In the genomic region with DNA sequence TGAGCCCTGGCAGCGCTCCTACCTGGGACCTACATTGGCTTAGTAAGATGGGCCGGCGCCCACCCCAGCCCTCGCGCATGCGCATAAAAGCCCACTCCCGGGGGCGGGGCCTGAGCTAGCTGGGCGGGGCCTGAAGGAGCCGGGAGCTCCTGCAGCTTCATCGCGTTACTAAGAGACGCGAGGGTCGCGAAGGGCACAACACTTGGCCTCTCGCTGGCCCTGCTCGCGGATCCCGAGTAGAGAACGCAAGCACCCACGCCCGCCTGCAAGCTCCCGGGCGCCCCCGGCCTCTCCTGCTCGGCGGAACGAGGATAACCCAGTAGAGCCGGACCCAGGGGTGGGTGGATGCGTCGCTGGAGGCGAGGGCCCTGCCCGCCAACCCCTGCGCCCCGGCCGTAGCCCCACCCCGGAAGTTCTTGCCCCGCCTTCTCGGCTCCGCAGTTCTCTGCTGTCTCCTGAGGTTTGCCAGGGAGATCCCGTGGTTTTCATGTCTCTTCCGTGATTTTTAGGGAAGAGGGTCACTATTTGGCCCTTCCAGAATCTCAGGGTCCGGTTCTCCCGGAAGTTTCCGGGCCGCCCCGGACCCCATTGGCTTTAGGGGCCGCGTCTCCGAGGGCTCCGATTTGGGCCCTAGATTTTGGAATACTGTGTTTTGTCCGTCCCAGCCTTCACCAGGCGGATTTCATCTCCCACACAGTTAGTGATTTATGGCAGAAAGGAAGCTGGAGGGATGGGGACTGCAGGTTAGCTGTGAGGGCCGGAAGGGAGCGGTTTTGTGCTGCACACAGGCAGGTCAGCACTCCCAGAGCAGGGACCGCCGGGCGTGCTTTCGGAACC, we compare ENCODE assay signal across 8 cellular contexts. TPM values are rescaled to one million over a fixed set of nuclear protein-coding genes. Genes with fewer than 3 reads are reported as not detected.
A peak's percentile ranks its signal among the peaks of the same experiment; 100 is the strongest.
DNase-seq lines count a peak whose midpoint lies in the region; ATAC-seq and TF ChIP-seq lines count a peak whose summit lies in the region.

A gene with protein sequence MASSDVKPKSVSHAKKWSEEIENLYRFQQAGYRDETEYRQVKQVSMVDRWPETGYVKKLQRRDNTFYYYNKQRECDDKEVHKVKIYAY (plus strand): TSS at position 168 of the 837 bp plus-strand sequence. CDS start 7,081 bp downstream, outside the sequence.

- H3K9ac ChIP-seq in OCI-LY1 (ENCODE audit: low read length), result peak within 1 kb of the TSS; percentile 94

- TF ChIP-seq CTCF in OCI-LY1 (IDR thresholded peaks at IDR 0.05; ENCODE audit: low read length) (no peak), epithelial cell of esophagus (IDR thresholded peaks at IDR 0.05; ENCODE audit: insufficient read depth, low read depth, low read length, missing control alignments) (no peak)

- no peaks in the 10 kb centered on the region for H3K9me2 ChIP-seq in OCI-LY1 (ENCODE audit: low read depth, low read length)

- H2AFZ ChIP-seq in OCI-LY1 (ENCODE audit: low read length), result peak within 1 kb of the TSS; percentile 90; the same call in 1 of the 2 replicates

- peak; percentile 74 for ATAC-seq in GM21526 (IDR thresholded peaks at IDR 0.05; ENCODE audit: low FRiP score, unreplicated experiment)

- no peaks in the 10 kb centered on the region for H3K27me3 ChIP-seq in OCI-LY1 (ENCODE audit: insufficient read depth, low read length)
- H3K27me3 ChIP-seq in mononuclear cell (ENCODE audit: insufficient read depth, low read length), result no peaks in the 10 kb centered on the region

- peak within 1 kb of the TSS; percentile 82 for H3K4me3 ChIP-seq in OCI-LY1 (ENCODE audit: low read depth, low read length, poor library complexity, severe bottlenecking)
- peak within 1 kb of the TSS; percentile 73 for H3K4me3 ChIP-seq in epithelial cell of esophagus (ENCODE audit: low read length)
- H3K4me3 ChIP-seq in mononuclear cell (ENCODE audit: low read length), result peak within 1 kb of the TSS; percentile 93

- H3K4me1 ChIP-seq in OCI-LY1 (ENCODE audit: insufficient read depth, low read length, severe bottlenecking) (peaks cover 16% of the 10 kb centered on the region), mononuclear cell (ENCODE audit: insufficient read depth, low read length) (peaks cover 21% of the 10 kb centered on the region)

- peak within 1 kb of the TSS; percentile 91 for H3K27ac ChIP-seq in OCI-LY1 (ENCODE audit: low read depth, low read length, poor library complexity, severe bottlenecking)

- peak; percentile 95 for DNase-seq in DMS 273 (lab: John Stamatoyannopoulos, UW; ENCODE audit: unreplicated experiment)
- DNase-seq in HuH-7 (ENCODE audit: low spot score), result peak; percentile 98
- DNase-seq in activated T-cell treated with anti-CD3 and anti-CD28 coated beads for 24 hours (ENCODE audit: low read depth), result peak; percentile 93
- peak; percentile 90 for DNase-seq in epithelial cell of esophagus (ENCODE audit: low read depth)
- DNase-seq in stimulated activated CD8-positive, alpha-beta memory T cell treated with anti-CD3 and anti-CD28 coated beads, Interleukin-2, amount 100 ng/mL, for 48 hours (ENCODE audit: low read depth in 2 of 2), result peak; percentile 89 to 92

- H3K4me2 ChIP-seq in OCI-LY1 (ENCODE audit: low read length), result peak within 1 kb of the TSS; percentile 85

- 0 out of 2 replicates have a peak, but pooled peaks cover 5% of the 10 kb centered on the region for H3F3A ChIP-seq in OCI-LY1 (ENCODE audit: insufficient read depth, low read length)

- H3K79me2 ChIP-seq in OCI-LY1 (ENCODE audit: insufficient read depth, low read length), result no peaks in the 10 kb centered on the region

- H3K9me3 ChIP-seq in OCI-LY1 (ENCODE audit: low read length) (no peaks in the 10 kb centered on the region), mononuclear cell (ENCODE audit: low read depth, low read length) (no peaks in the 10 kb centered on the region)

- H4K20me1 ChIP-seq in OCI-LY1 (ENCODE audit: insufficient read depth, low read length), result no peaks in the 10 kb centered on the region

- no peaks in the 10 kb centered on the region for H3K36me3 ChIP-seq in OCI-LY1 (ENCODE audit: insufficient read depth, low read length)

RNA-seq across cellular contexts. Expression of the gene that starts here (rescaled TPM):
- not detected for total RNA-seq in mononuclear cell

Comparison
In these comparisons a context has a peak if more than half of its experiments do, and no peak if none do; other contexts are left out.
1. Peak in every context shown above with its lines: DNase-seq, ATAC-seq, H3K4me3 ChIP-seq and H3K27ac ChIP-seq.